Comparison of ENCODE assay signal across 17 cellular contexts in genomic region chr10:76887223-76888010, GRCh38.
"Had no signal": no experiment of that assay in that cellular context is flagged by ENCODE, and none has a peak within 500 bp of the region (broad histone marks: within the 10 kb centered on the region; RNA-seq: fewer than 3 reads in every experiment).

No MANE protein-coding gene starts in this region.

- H3K4me3 Mint-ChIP-seq: activated CD4-positive, alpha-beta memory T cell treated with anti-CD3 and anti-CD28 coated beads for 36 hours; activated naive CD8-positive, alpha-beta T cell; activated T-helper 1 cell treated with anti-CD3 and anti-CD28 coated beads, Interleukin-12 subunit alpha, Interleukin-12 subunit beta, Interleukin-2, Interleukin-4 antibody, amounts not matched to agents 30 ng/mL and 10 ng/mL and 1 ng/mL, durations not matched to agents 14 hours and 24 hours and 36 hours; memory B cell; naive thymus-derived CD4-positive, alpha-beta T cell; stimulated activated naive B cell treated with anti-CD40 and anti-IgM and Interleukin-4, amounts not matched to agents 10 μg/mL and 1 μg/mL and 100 μg/mL, for 72 hours had no signal

- H3K9me3 ChIP-seq: esophagus squamous epithelium, neutrophil, thoracic aorta, upper lobe of left lung had no signal

- H3K36me3 Mint-ChIP-seq: activated CD4-positive, alpha-beta memory T cell treated with anti-CD3 and anti-CD28 coated beads for 36 hours; activated naive CD8-positive, alpha-beta T cell; memory B cell; naive thymus-derived CD4-positive, alpha-beta T cell; stimulated activated naive B cell treated with anti-CD40 and anti-IgM and Interleukin-4, amounts not matched to agents 10 μg/mL and 1 μg/mL and 100 μg/mL, for 72 hours had no signal

- H3K27ac Mint-ChIP-seq: activated CD4-positive, alpha-beta memory T cell treated with anti-CD3 and anti-CD28 coated beads for 36 hours; activated naive CD8-positive, alpha-beta T cell; activated T-helper 1 cell treated with anti-CD3 and anti-CD28 coated beads, Interleukin-12 subunit alpha, Interleukin-12 subunit beta, Interleukin-2, Interleukin-4 antibody, amounts not matched to agents 30 ng/mL and 10 ng/mL and 1 ng/mL, durations not matched to agents 14 hours and 24 hours and 36 hours; memory B cell; naive thymus-derived CD4-positive, alpha-beta T cell; stimulated activated naive B cell treated with anti-CD40 and anti-IgM and Interleukin-4, amounts not matched to agents 10 μg/mL and 1 μg/mL and 100 μg/mL, for 72 hours had no signal

- H3K4me3 ChIP-seq: esophagus squamous epithelium, thoracic aorta, upper lobe of left lung had no signal

- H3K27me3 ChIP-seq: esophagus squamous epithelium, upper lobe of left lung had no signal

- H3K36me3 ChIP-seq: esophagus squamous epithelium, neutrophil, upper lobe of left lung, WERI-Rb-1 had no signal

- H3K27me3 Mint-ChIP-seq: activated CD4-positive, alpha-beta memory T cell treated with anti-CD3 and anti-CD28 coated beads for 36 hours; memory B cell; stimulated activated naive B cell treated with anti-CD40 and anti-IgM and Interleukin-4, amounts not matched to agents 10 μg/mL and 1 μg/mL and 100 μg/mL, for 72 hours had no signal

- H3K27ac ChIP-seq: esophagus squamous epithelium, neutrophil, parathyroid adenoma, thoracic aorta, upper lobe of left lung, WERI-Rb-1 had no signal

- H3K4me1 ChIP-seq: parathyroid adenoma, upper lobe of left lung had no signal

- ATAC-seq: naive thymus-derived CD4-positive, alpha-beta T cell; stimulated activated naive B cell treated with anti-CD40 and anti-IgM and Interleukin-4, amounts not matched to agents 10 μg/mL and 1 μg/mL and 100 μg/mL, for 72 hours had no signal

- DNase-seq: activated CD4-positive, alpha-beta memory T cell treated with anti-CD3 and anti-CD28 coated beads for 36 hours; activated gamma-delta T cell treated with Interleukin-2 at 50 U/mL for 16 hours; activated T-cell treated with anti-CD3 and anti-CD28 coated beads for 4 hours; dermis blood vessel endothelial cell; effector memory CD4-positive, alpha-beta T cell; esophagus squamous epithelium; naive thymus-derived CD4-positive, alpha-beta T cell; stimulated activated naive B cell treated with anti-CD40 and anti-IgM and Interleukin-4, amounts not matched to agents 10 μg/mL and 1 μg/mL and 100 μg/mL, for 72 hours; T-helper 2 cell; WERI-Rb-1 had no signal

- H3K9me3 Mint-ChIP-seq: activated CD4-positive, alpha-beta memory T cell treated with anti-CD3 and anti-CD28 coated beads for 36 hours; activated T-helper 1 cell treated with anti-CD3 and anti-CD28 coated beads, Interleukin-12 subunit alpha, Interleukin-12 subunit beta, Interleukin-2, Interleukin-4 antibody, amounts not matched to agents 30 ng/mL and 10 ng/mL and 1 ng/mL, durations not matched to agents 14 hours and 24 hours and 36 hours had no signal
